In the genomic region with DNA sequence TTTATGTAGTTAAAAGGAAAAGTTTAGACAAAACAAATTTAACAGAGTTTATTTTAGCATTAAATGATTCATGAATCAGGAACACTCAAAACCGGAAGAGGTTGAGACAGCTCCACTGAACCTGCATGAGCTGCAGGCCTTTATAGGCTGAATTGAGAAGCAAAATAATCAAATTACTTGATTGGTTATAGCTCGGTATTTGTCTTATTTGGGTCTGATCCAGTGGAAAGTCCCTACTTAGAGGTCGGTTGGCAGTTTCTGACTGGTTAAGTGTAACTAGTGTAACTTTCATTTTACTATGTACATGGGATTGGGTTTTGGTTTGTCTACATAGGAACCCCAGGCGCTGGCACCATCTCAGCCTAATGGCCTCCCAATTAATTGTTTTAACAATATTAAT, we compare ENCODE assay signal across 12 cellular contexts.
DNase-seq lines count a peak whose midpoint lies in the region; ATAC-seq and TF ChIP-seq lines count a peak whose summit lies in the region.
"Had no signal": no experiment of that assay in that cellular context is flagged by ENCODE, and none has a peak within 500 bp of the region (broad histone marks: within the 10 kb centered on the region; RNA-seq: fewer than 3 reads in every experiment).

No MANE protein-coding gene starts in this region.

- intact Hi-C loops in OCI-LY7 (cut with micrococcal nuclease; ENCODE audit: unreplicated experiment) (no loop called here), upper lobe of right lung (cut with DNase I) (no loop called here)

- peak overlapping the region; percentile 83 for H2AFZ ChIP-seq in OCI-LY7 (ENCODE audit: low read length)

- H3K27ac Mint-ChIP-seq in glutamatergic neuron (ENCODE audit: unreplicated experiment), result no peak overlapping the region
- H3K27ac Mint-ChIP-seq: activated naive CD8-positive, alpha-beta T cell had no signal

- H3K4me2 ChIP-seq in OCI-LY7 (ENCODE audit: low read length), result no peak overlapping the region

- H3K9me3 ChIP-seq in OCI-LY7 (ENCODE audit: low read length) (no peaks in the 10 kb centered on the region), upper lobe of right lung (no peaks in the 10 kb centered on the region)

- H3K27ac ChIP-seq in OCI-LY7 (ENCODE audit: low read depth, low read length, poor library complexity, severe bottlenecking) (no peak overlapping the region), upper lobe of right lung (no peak overlapping the region)
- H3K27ac ChIP-seq: SK-N-MC had no signal

- H3K4me3 Mint-ChIP-seq in glutamatergic neuron (ENCODE audit: unreplicated experiment), result no peak overlapping the region
- H3K4me3 Mint-ChIP-seq: activated naive CD8-positive, alpha-beta T cell had no signal

- ATAC-seq in GM18505 (IDR thresholded peaks at IDR 0.05; ENCODE audit: unreplicated experiment), result peak; percentile 54
- peak; percentile 49 for ATAC-seq in GM21737 (IDR thresholded peaks at IDR 0.05; ENCODE audit: unreplicated experiment)
- no peak for ATAC-seq in upper lobe of right lung
- ATAC-seq: K562 had no signal

- no TSS peak for BruUV-seq in OCI-LY7 (replicated peaks; lab: Mats Ljungman, UMichigan)

- H3K27me3 ChIP-seq in upper lobe of right lung, result no peaks in the 10 kb centered on the region

- no peaks in the 10 kb centered on the region for H3K9me2 ChIP-seq in OCI-LY7 (ENCODE audit: insufficient read depth, low read length)

- H4K20me1 ChIP-seq in OCI-LY7 (ENCODE audit: insufficient read depth, low read length), result no peaks in the 10 kb centered on the region

- H3K27me3 Mint-ChIP-seq in glutamatergic neuron (ENCODE audit: unreplicated experiment), result no peaks in the 10 kb centered on the region

- DNase-seq in OCI-LY7 (ENCODE audit: low spot score) (peak; percentile 11), myocyte (ENCODE audit: low read depth) (peak; percentile 26), NCI-H1092 treated with DMSO at 0.1 percent for 48 hours (lab: John Stamatoyannopoulos, UW) (no peak), ACHN (no peak), upper lobe of right lung (no peak), glutamatergic neuron (no peak)
- DNase-seq: stimulated activated CD4-positive, alpha-beta T cell treated with anti-CD3 and anti-CD28 coated beads, Interleukin-2, amount 100 ng/mL, for 24 hours had no signal

- in situ Hi-C loops in ACHN (cut with HindIII; ENCODE audit: low pct_ligation_motif_present, low pct_unique_long_range_greater_than_20kb, low sequenced_read_pairs), result no loop called here

- H3K4me1 ChIP-seq in OCI-LY7 (ENCODE audit: insufficient read depth, low read length, poor library complexity, severe bottlenecking) (no peaks in the 10 kb centered on the region), upper lobe of right lung (no peaks in the 10 kb centered on the region)

- POLR2A ChIA-PET in OCI-LY7 (lab: Charles Lee), result interaction anchor here (0.6 to 0.7 kb wide), 2 partner anchors 48 to 197 kb away, joined by 3 read pairs; no protein-coding TSS in a partner anchor

- TF ChIP-seq POLR2A in GM18505 (IDR thresholded peaks at IDR 0.05; ENCODE audit: borderline replicate concordance, extremely low read depth, insufficient read depth, insufficient read length), result no peak

- CTCF ChIA-PET in OCI-LY7 (lab: Charles Lee; ENCODE audit: unreplicated experiment), result no interaction called here

- H3K79me2 ChIP-seq in OCI-LY7 (ENCODE audit: insufficient read depth, low read depth, low read length), result no peaks in the 10 kb centered on the region

- H3K36me3 ChIP-seq in OCI-LY7 (ENCODE audit: insufficient read depth, low read length) (no peaks in the 10 kb centered on the region), upper lobe of right lung (no peaks in the 10 kb centered on the region)

- TF ChIP-seq CTCF in OCI-LY7 (conservative IDR thresholded peaks at IDR 0.05; ENCODE audit: low read length) (no peak), upper lobe of right lung (IDR thresholded peaks at IDR 0.05) (no peak), glutamatergic neuron (IDR thresholded peaks at IDR 0.05; ENCODE audit: partially characterized antibody, unreplicated experiment) (no peak)

- H3K4me1 Mint-ChIP-seq in glutamatergic neuron (ENCODE audit: low read depth, unreplicated experiment), result peaks cover 6% of the 10 kb centered on the region

- H3K9me3 Mint-ChIP-seq in glutamatergic neuron (ENCODE audit: unreplicated experiment), result no peaks in the 10 kb centered on the region

- H3K4me3 ChIP-seq in OCI-LY7 (ENCODE audit: low read depth, low read length, poor library complexity, severe bottlenecking) (no peak overlapping the region), upper lobe of right lung (no peak overlapping the region)
- H3K4me3 ChIP-seq: K562, SK-N-MC had no signal

- H3K36me3 Mint-ChIP-seq in glutamatergic neuron (ENCODE audit: unreplicated experiment), result no peaks in the 10 kb centered on the region

Comparison
In these comparisons a context has a peak if more than half of its experiments do, and no peak if none do; other contexts are left out.
1. DNase-seq: peak in OCI-LY7 (single experiment) and myocyte (single experiment); none in NCI-H1092 treated with DMSO at 0.1 percent for 48 hours (single experiment), ACHN (single experiment), upper lobe of right lung (single experiment) and glutamatergic neuron (single experiment).